ENCODE assay signal across 15 cellular contexts in the genomic region with DNA sequence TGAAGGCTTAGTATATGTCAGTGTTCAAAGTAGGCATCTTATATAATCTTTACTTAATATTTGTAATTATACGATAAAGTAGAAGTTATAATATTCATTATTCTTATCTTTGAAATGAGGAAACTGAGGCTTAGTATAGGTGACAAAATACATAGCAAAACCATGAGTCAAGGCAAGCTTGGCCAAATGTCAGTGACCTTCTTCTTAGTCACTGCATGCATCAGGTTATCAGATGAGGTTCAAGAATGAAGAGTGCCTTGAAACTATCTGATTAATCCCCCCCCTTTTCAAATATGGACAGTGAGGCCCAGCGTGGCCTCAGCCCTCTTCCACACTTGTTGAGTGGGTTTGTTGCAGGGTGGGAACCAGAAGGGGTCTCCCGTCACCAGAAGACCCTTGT. TPM values are rescaled to one million over a fixed set of nuclear protein-coding genes. Genes with fewer than 3 reads are reported as not detected.
DNase-seq lines count a peak whose midpoint lies in the region; ATAC-seq, FAIRE-seq and TF ChIP-seq lines count a peak whose summit lies in the region.
"Had no signal": no experiment of that assay in that cellular context is flagged by ENCODE, and none has a peak within 500 bp of the region (broad histone marks: within the 10 kb centered on the region; RNA-seq: fewer than 3 reads in every experiment).

No MANE protein-coding gene starts in this region.

- H3K4me1 ChIP-seq in K562 (replicated peaks in 1 of 2; ENCODE audit: control insufficient read depth in 2 of 2, insufficient read depth in 2 of 2, low read length in 2 of 2), result peaks cover 0 to 9% of the 10 kb centered on the region in 2 experiments; a peak in 3 of 5 replicates
- H3K4me1 ChIP-seq in left ventricle myocardium inferior, result peaks cover 5% of the 10 kb centered on the region
- no peaks in the 10 kb centered on the region for H3K4me1 ChIP-seq in HAP-1
- H3K4me1 ChIP-seq: transverse colon had no signal

- H3K9me1 ChIP-seq in K562 (ENCODE audit: control insufficient read depth, insufficient read depth, low read length), result no peaks in the 10 kb centered on the region

- no peaks in the 10 kb centered on the region for H3K36me3 ChIP-seq in K562 (ENCODE audit: control insufficient read depth, insufficient read depth, low read length)
- no peaks in the 10 kb centered on the region for H3K36me3 ChIP-seq in left ventricle myocardium inferior
- no peaks in the 10 kb centered on the region for H3K36me3 ChIP-seq in HAP-1 (replicated peaks)
- H3K36me3 ChIP-seq: transverse colon had no signal

- H3K27ac Mint-ChIP-seq in stimulated activated naive CD8-positive, alpha-beta T cell treated with anti-CD3 and anti-CD28 coated beads, Interleukin-15, amount 100 ng/mL, for 72 hours, result no peak overlapping the region

- no peaks in the 10 kb centered on the region for H3K9me3 ChIP-seq in K562 (replicated peaks; ENCODE audit: control insufficient read depth, insufficient read depth, low read depth, low read length)
- H3K9me3 ChIP-seq in left ventricle myocardium inferior (replicated peaks), result no peaks in the 10 kb centered on the region
- H3K9me3 ChIP-seq in HAP-1, result no peaks in the 10 kb centered on the region
- H3K9me3 ChIP-seq: transverse colon had no signal

- H2AFZ ChIP-seq in K562 (ENCODE audit: low read depth, low read length), result no peak overlapping the region

- intact Hi-C loops in K562 (cut with micrococcal nuclease), result no loop called here
- intact Hi-C loops in left ventricle myocardium inferior (cut with micrococcal nuclease), result no loop called here

- no peaks in the 10 kb centered on the region for H3K9me3 Mint-ChIP-seq in stimulated activated naive CD8-positive, alpha-beta T cell treated with anti-CD3 and anti-CD28 coated beads, Interleukin-15, amount 100 ng/mL, for 72 hours

- no peak for TF ChIP-seq RAD21 in K562 (CRISPR knock-in tag; conservative IDR thresholded peaks at IDR 0.05 in 1 of 2, IDR thresholded peaks at IDR 0.05 in 1 of 2)

- H3K79me2 ChIP-seq in K562 (ENCODE audit: control insufficient read depth, insufficient read depth, low read length), result no peaks in the 10 kb centered on the region

- H3K27ac ChIP-seq in K562 (ENCODE audit: extremely low read depth, low read depth, low read length) (no peak overlapping the region), left ventricle myocardium inferior (replicated peaks) (no peak overlapping the region)
- H3K27ac ChIP-seq: transverse colon had no signal

- no peak for FAIRE-seq in K562 (lab: Jason Lieb, UNC)

- no peak for DNase-seq in stimulated activated naive CD8-positive, alpha-beta T cell treated with anti-CD3 and anti-CD28 coated beads, Interleukin-15, Interleukin-2, amounts not matched to agents 100 U/mL and 50 U/mL, for 24 hours
- no peak for DNase-seq in stimulated activated naive CD8-positive, alpha-beta T cell treated with anti-CD3 and anti-CD28 coated beads, Interleukin-15, amount 100 ng/mL, for 72 hours
- DNase-seq in M059J (ENCODE audit: low read depth) (peak; percentile 63), K562 (ENCODE audit: extremely low read depth in 1 of 4, low spot score in 3 of 4) (no peak), left ventricle myocardium inferior (no peak), HAP-1 (ENCODE audit: low spot score in 2 of 2) (no peak), NOMO-1 treated with dmso at 0.1 percent for 144 hours (lab: John Stamatoyannopoulos, UW; ENCODE audit: unreplicated experiment) (no peak)
- DNase-seq in stimulated activated CD4-positive, alpha-beta T cell treated with anti-CD3 and anti-CD28 coated beads, Interleukin-4, amount 100 ng/mL, for 4 hours, result no peak
- DNase-seq: dermis blood vessel endothelial cell; NCI-H146; NCI-H82; nucleus accumbens; RPMI8226; stimulated activated naive B cell treated with anti-CD40 and anti-IgM and Interleukin-4, amounts not matched to agents 10 μg/mL and 1 μg/mL and 100 μg/mL, for 72 hours; transverse colon had no signal

- peaks cover 13% of the 10 kb centered on the region for H3K4me1 Mint-ChIP-seq in stimulated activated naive CD8-positive, alpha-beta T cell treated with anti-CD3 and anti-CD28 coated beads, Interleukin-15, amount 100 ng/mL, for 72 hours

- ATAC-seq in stimulated activated naive CD8-positive, alpha-beta T cell treated with anti-CD3 and anti-CD28 coated beads, Interleukin-15, Interleukin-2, amounts not matched to agents 100 U/mL and 50 U/mL, for 24 hours, result peak; percentile 58
- no peak for ATAC-seq in stimulated activated naive CD8-positive, alpha-beta T cell treated with anti-CD3 and anti-CD28 coated beads, Interleukin-15, amount 100 ng/mL, for 72 hours
- no peak for ATAC-seq in K562

- no peak overlapping the region for H3K4me3 Mint-ChIP-seq in stimulated activated naive CD8-positive, alpha-beta T cell treated with anti-CD3 and anti-CD28 coated beads, Interleukin-15, amount 100 ng/mL, for 72 hours
- H3K4me3 Mint-ChIP-seq: stimulated activated naive B cell treated with anti-CD40 and anti-IgM and Interleukin-4, amounts not matched to agents 10 μg/mL and 1 μg/mL and 100 μg/mL, for 72 hours had no signal

- in situ Hi-C loops in K562 (cut with MboI) (no loop called here), HAP-1 (cut with MboI; ENCODE audit: low sequenced_read_pairs) (no loop called here)

- BruUV-seq in K562 (replicated peaks; lab: Mats Ljungman, UMichigan), result no TSS peak

- 48% methylated on average over 3 of the region's 3 CpGs for WGBS in K562 (ENCODE audit: insufficient coverage, low coverage, missing lambda C conversion rate)

- TF ChIP-seq CTCF in K562 (IDR thresholded peaks at IDR 0.05 in 2 of 3, conservative IDR thresholded peaks at IDR 0.05 in 1 of 3; ENCODE audit: insufficient read depth in 2 of 3, low read depth in 1 of 3, low read length in 3 of 3) (no peak), left ventricle myocardium inferior (IDR thresholded peaks at IDR 0.05; ENCODE audit: borderline replicate concordance) (no peak)

- CTCF ChIA-PET in K562 (lab: Yijun Ruan, JAX; ENCODE audit: low intra/inter-chr PET ratio), result no interaction called here

- no peak for TF ChIP-seq POLR2A in K562 (conservative IDR thresholded peaks at IDR 0.05)

- no peak overlapping the region for H3K9ac ChIP-seq in K562 (ENCODE audit: insufficient read depth in 1 of 2, low read depth in 2 of 2, low read length in 2 of 2)

- H3K4me2 ChIP-seq in K562 (ENCODE audit: insufficient read depth, low read length), result no peak overlapping the region

- peaks cover 38% of the 10 kb centered on the region for H3K27me3 Mint-ChIP-seq in stimulated activated naive CD8-positive, alpha-beta T cell treated with anti-CD3 and anti-CD28 coated beads, Interleukin-15, amount 100 ng/mL, for 72 hours
- H3K27me3 Mint-ChIP-seq: stimulated activated naive B cell treated with anti-CD40 and anti-IgM and Interleukin-4, amounts not matched to agents 10 μg/mL and 1 μg/mL and 100 μg/mL, for 72 hours had no signal

- H3K4me3 ChIP-seq in K562 (no peak overlapping the region), left ventricle myocardium inferior (no peak overlapping the region), HAP-1 (no peak overlapping the region)
- H3K4me3 ChIP-seq: transverse colon had no signal

- POLR2A ChIA-PET in K562 (lab: Yijun Ruan, JAX), result no interaction called here

- no peaks in the 10 kb centered on the region for H4K20me1 ChIP-seq in K562 (replicated peaks; ENCODE audit: control insufficient read depth, insufficient read depth, low read length)

- no peak for TF ChIP-seq EP300 in K562 (IDR thresholded peaks at IDR 0.05; ENCODE audit: low read length)

- H3K27me3 ChIP-seq in K562 (ENCODE audit: control insufficient read depth in 2 of 2, insufficient read depth in 2 of 2, low read length in 2 of 2) (no peaks in the 10 kb centered on the region), left ventricle myocardium inferior (ENCODE audit: low read depth) (peaks cover 11% of the 10 kb centered on the region), HAP-1 (ENCODE audit: low read depth) (no peaks in the 10 kb centered on the region; the same call in 1 of the 2 replicates)
- H3K27me3 ChIP-seq: transverse colon had no signal

TF ChIP-seq in K562, 482 proteins besides CTCF, POLR2A, EP300 and RAD21:
- peak; percentile 68 for TF ChIP-seq FOSL1 (tag; conservative IDR thresholded peaks at IDR 0.05)
- TF ChIP-seq, protein P1, sequence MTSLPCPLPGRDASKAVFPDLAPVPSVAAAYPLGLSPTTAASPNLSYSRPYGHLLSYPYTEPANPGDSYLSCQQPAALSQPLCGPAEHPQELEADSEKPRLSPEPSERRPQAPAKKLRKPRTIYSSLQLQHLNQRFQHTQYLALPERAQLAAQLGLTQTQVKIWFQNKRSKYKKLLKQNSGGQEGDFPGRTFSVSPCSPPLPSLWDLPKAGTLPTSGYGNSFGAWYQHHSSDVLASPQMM (CRISPR knock-in tag; IDR thresholded peaks at IDR 0.05), result no peak

RNA-seq across cellular contexts. Expression of a gene that starts 59.3 kb away (rescaled TPM):
- total RNA-seq in M059J (2014; rRNA removed; shearing (Covaris generic)), result 37.9 and 87.1 TPM in 2 replicates
- total RNA-seq in K562 (2011; cell fraction: chromatin; rRNA removed; ENCODE audit: low replicate concordance), result 4.4 and 9.5 TPM in 2 replicates
- total RNA-seq in K562 (2011; cell fraction: nucleolus; rRNA removed), result 6.2 and 8.5 TPM in 2 replicates
- total RNA-seq in K562 (2011; cell fraction: nucleoplasm; rRNA removed), result 5.6 and 6.1 TPM in 2 replicates
- total RNA-seq in K562 (2014; rRNA removed) (14.0 and 16.5 TPM in 2 replicates), K562 (2014; rRNA removed; fragmentation: Illumina TruSeq; extraction: Trizol) (16.4 and 19.7 TPM in 2 replicates), K562 (2015; rRNA removed; fragmentation: Illumina TruSeq; extraction: Trizol) (8.0 and 8.1 TPM in 2 replicates), K562 (2021) (17.3 and 17.6 TPM in 2 replicates), left ventricle myocardium inferior (0.58 TPM)
- polyA plus RNA-seq in K562 (2011; rRNA removed) (14.9 and 15.2 TPM in 2 replicates), K562 (2014; fragmentation: Illumina TruSeq; extraction: Trizol) (14.0 and 15.4 TPM in 2 replicates), K562 (2014; fragmentation: Nextera tagmentation; extraction: Ambion mirVana) (10 to 100 TPM; 10.0 to 14.9 TPM), K562 (2014; rRNA removed) (21.6 and 22.9 TPM in 2 replicates)
- 9.2 and 10.1 TPM in 2 replicates for polyA plus RNA-seq in K562 (2011; cell fraction: cytosol; rRNA removed)
- 4.7 and 6.4 TPM in 2 replicates for polyA plus RNA-seq in K562 (2011; cell fraction: nucleus; rRNA removed)
- polyA plus RNA-seq in K562 (2012), result 9.7 and 20.8 TPM in 2 replicates
- 7.0 and 9.9 TPM in 2 replicates for polyA minus RNA-seq in K562 (2011; rRNA and poly(A)+ RNA removed)
- 6.8 and 8.2 TPM in 2 replicates for polyA minus RNA-seq in K562 (2011; cell fraction: cytosol; rRNA and poly(A)+ RNA removed)
- polyA minus RNA-seq in K562 (2011; cell fraction: nucleus; rRNA and poly(A)+ RNA removed), result 6.9 and 18.1 TPM in 2 replicates
